1 cellular context compared by ENCODE assay signal in genomic region chr14:23167006-23167847, GRCh38.
TF ChIP-seq lines count a peak whose summit lies in the region.

No MANE protein-coding gene starts in this region.

TF ChIP-seq in GM23338, 12 proteins besides CTCF, POLR2A, EP300 and RAD21 (continued from another document):
- no peak for TF ChIP-seq REST (IDR thresholded peaks at IDR 0.05; ENCODE audit: unreplicated experiment)
- no peak for TF ChIP-seq STAT1 (IDR thresholded peaks at IDR 0.05; ENCODE audit: unreplicated experiment)
- no peak for TF ChIP-seq CREB1 (CRISPR knock-in tag; IDR thresholded peaks at IDR 0.05; ENCODE audit: low read depth)
- no peak for TF ChIP-seq ZNF462 (CRISPR knock-in tag; IDR thresholded peaks at IDR 0.05)
- TF ChIP-seq ZNF331 (CRISPR knock-in tag; IDR thresholded peaks at IDR 0.05; ENCODE audit: low read depth) = no peak
- no peak for TF ChIP-seq ZNF114 (CRISPR knock-in tag; IDR thresholded peaks at IDR 0.05)
- no peak for TF ChIP-seq EZH2 (IDR thresholded peaks at IDR 0.05; ENCODE audit: low read depth, unreplicated experiment)
